ENCODE assay signal across 8 cellular contexts in genomic region chr12:48925218-48925871, GRCh38. TPM values are rescaled to one million over a fixed set of nuclear protein-coding genes. Genes with fewer than 3 reads are reported as not detected.
DNase-seq lines count a peak whose midpoint lies in the region; ATAC-seq and TF ChIP-seq lines count a peak whose summit lies in the region.

FKBP11 (minus strand) TSS chr12:48925492; CDS start chr12:48925428, 64 bp downstream.

- CTCF ChIA-PET in activated naive CD4-positive, alpha-beta T cell treated with anti-CD3 and anti-CD28 coated beads, Interleukin-2, amount 10 ng/mL, durations not matched to agents 7 days and 5 days (lab: Charles Lee), result interaction anchor here (0.7 to 3.2 kb wide), 10 partner anchors 9 to 106 kb away, joined by 3 to 15 read pairs (median 4); partner anchors contain the start of genes ARF3 and DDX23

- no peaks in the 10 kb centered on the region for H3K9me3 ChIP-seq in heart left ventricle

- in situ Hi-C loops in GM13976 (cut with MboI; ENCODE audit: low sequenced_read_pairs, unreplicated experiment), result no loop called here

- ATAC-seq in HG02798 (IDR thresholded peaks at IDR 0.05; ENCODE audit: poor library complexity, unreplicated experiment) (peak; percentile 80), heart left ventricle (peak; percentile 78 to 94 (median 93))

- H3K36me3 Mint-ChIP-seq in activated naive CD4-positive, alpha-beta T cell treated with anti-CD3 and anti-CD28 coated beads, Interleukin-2, amount 10 ng/mL, durations not matched to agents 7 days and 5 days, result peaks cover 47% of the 10 kb centered on the region

- intact Hi-C loops in heart left ventricle (cut with DNase I), result no loop called here

- H3K4me1 ChIP-seq in heart left ventricle, result peaks cover 0 to 17% (median 6%) of the 10 kb centered on the region in 12 donors
- peaks cover 4% of the 10 kb centered on the region for H3K4me1 ChIP-seq in rectal smooth muscle tissue (ENCODE audit: control insufficient read depth, insufficient read depth, low read length)

- peak within 1 kb of the TSS; percentile 45 for H3K9ac ChIP-seq in rectal smooth muscle tissue (ENCODE audit: low read length)

- 1 to 6% (median 2%) methylated on average over 3 to 39 of the region's 39 CpGs for WGBS in heart left ventricle, 4 donors

- peak within 1 kb of the TSS; percentile 92 for H3K4me3 Mint-ChIP-seq in activated naive CD4-positive, alpha-beta T cell treated with anti-CD3 and anti-CD28 coated beads, Interleukin-2, amount 10 ng/mL, durations not matched to agents 7 days and 5 days

- DNase-seq in GM13976 (ENCODE audit: low spot score) (peak; percentile 83), RPMI8226 (peak; percentile 59), heart left ventricle (peak; percentile 55 to 85 (median 66)), A172 (ENCODE audit: low spot score) (no peak), GOT3 (lab: John Stamatoyannopoulos, UW) (no peak)
- peak; percentile 75 for DNase-seq in activated naive CD4-positive, alpha-beta T cell treated with anti-CD3 and anti-CD28 coated beads, Interleukin-2, amount 10 ng/mL, durations not matched to agents 7 days and 5 days

- H3K9me3 Mint-ChIP-seq in activated naive CD4-positive, alpha-beta T cell treated with anti-CD3 and anti-CD28 coated beads, Interleukin-2, amount 10 ng/mL, durations not matched to agents 7 days and 5 days, result no peaks in the 10 kb centered on the region

- H3K27me3 ChIP-seq in heart left ventricle, result no peaks in the 10 kb centered on the region
- H3K27me3 ChIP-seq in rectal smooth muscle tissue (ENCODE audit: control insufficient read depth, insufficient read depth, low read length), result no peaks in the 10 kb centered on the region

- peak within 1 kb of the TSS; percentile 42 to 96 (median 83) for H3K4me3 ChIP-seq in heart left ventricle
- peak within 1 kb of the TSS; percentile 96 for H3K4me3 ChIP-seq in rectal smooth muscle tissue (ENCODE audit: low read length)

- TF ChIP-seq CTCF in GM13976 (IDR thresholded peaks at IDR 0.05; ENCODE audit: borderline replicate concordance, control extremely low read depth, extremely low read depth, insufficient read depth, missing control alignments), result no peak
- TF ChIP-seq CTCF in heart left ventricle (IDR thresholded peaks at IDR 0.05), result no peak

- H3K4me1 Mint-ChIP-seq in activated naive CD4-positive, alpha-beta T cell treated with anti-CD3 and anti-CD28 coated beads, Interleukin-2, amount 10 ng/mL, durations not matched to agents 7 days and 5 days, result peaks cover 31% of the 10 kb centered on the region

- peaks cover 4% of the 10 kb centered on the region for H3K27me3 Mint-ChIP-seq in activated naive CD4-positive, alpha-beta T cell treated with anti-CD3 and anti-CD28 coated beads, Interleukin-2, amount 10 ng/mL, durations not matched to agents 7 days and 5 days

- H3K27ac ChIP-seq in heart left ventricle, result peak within 1 kb of the TSS in 5 of 12 donors; percentile 24 to 77 (median 58)
- H3K27ac ChIP-seq in rectal smooth muscle tissue (ENCODE audit: low read depth, low read length), result no peak within 1 kb of the TSS

- H3K36me3 ChIP-seq in heart left ventricle (peaks cover 0 to 25% (median 0%) of the 10 kb centered on the region in 9 donors), rectal smooth muscle tissue (ENCODE audit: control insufficient read depth, insufficient read depth, low read length) (peaks cover 5% of the 10 kb centered on the region)

- TF ChIP-seq POLR2A in heart left ventricle (IDR thresholded peaks at IDR 0.05), result peak in 1 of 2 donors; percentile 27

- H3K27ac Mint-ChIP-seq in activated naive CD4-positive, alpha-beta T cell treated with anti-CD3 and anti-CD28 coated beads, Interleukin-2, amount 10 ng/mL, durations not matched to agents 7 days and 5 days, result peak within 1 kb of the TSS; percentile 90

RNA-seq across cellular contexts. Expression of gene FKBP11, which starts in this region (rescaled TPM):
- 10 to 100 TPM in 2 of 9 donors, 1 to 10 TPM in 7; 1.6 to 26.0 (median 3.2) TPM for total RNA-seq in heart left ventricle
- polyA plus RNA-seq in heart left ventricle, result 10 to 100 TPM in 1 of 2 donors, 1 to 10 TPM in 1; 5.5 to 28.1 TPM
- 2.8 and 3.3 TPM in 2 replicates for total RNA-seq in A172 (2014; rRNA removed; shearing (Covaris generic))

Comparison
In these comparisons a context has a peak if more than half of its experiments do, and no peak if none do; other contexts are left out.
1. DNase-seq: peak in GM13976 (single experiment), RPMI8226 (single experiment), activated naive CD4-positive, alpha-beta T cell treated with anti-CD3 and anti-CD28 coated beads, Interleukin-2, amount 10 ng/mL, durations not matched to agents 7 days and 5 days (single experiment) and heart left ventricle (5 of 5); none in A172 (single experiment) and GOT3 (single experiment).